8 cellular contexts compared by ENCODE assay signal in genomic region chr7:50467817-50468610, GRCh38. TPM values are rescaled to one million over a fixed set of nuclear protein-coding genes. Genes with fewer than 3 reads are reported as not detected.
A peak's percentile ranks its signal among the peaks of the same experiment; 100 is the strongest.
DNase-seq lines count a peak whose midpoint lies in the region; ATAC-seq and TF ChIP-seq lines count a peak whose summit lies in the region.

No MANE protein-coding gene starts in this region.

- H3K27me3 ChIP-seq in HAP-1 (ENCODE audit: low read depth) (no peaks in the 10 kb centered on the region), cardiac muscle cell (peaks cover 17% of the 10 kb centered on the region), vagina (no peaks in the 10 kb centered on the region)

- DNase-seq in GM10266 (ENCODE audit: extremely low spot score) = peak; percentile 79
- DNase-seq in HAP-1 (ENCODE audit: low spot score in 2 of 2) = peak; percentile 69 to 87
- peak; percentile 66 for DNase-seq in M059J (ENCODE audit: low read depth)
- peak; percentile 79 to 82 for DNase-seq in cardiac muscle cell (ENCODE audit: low read depth in 1 of 2, low spot score in 1 of 2)
- DNase-seq in putamen (ENCODE audit: low spot score) = peak; percentile 73
- no peak for DNase-seq in vagina (ENCODE audit: extremely low spot score in 2 of 2)

- H3K36me3 Mint-ChIP-seq in activated naive CD4-positive, alpha-beta T cell treated with anti-CD3 and anti-CD28 coated beads, Interleukin-2, amount 50 U/mL, for 24 hours = no peaks in the 10 kb centered on the region

- peak overlapping the region; percentile 9 for H3K27ac Mint-ChIP-seq in activated naive CD4-positive, alpha-beta T cell treated with anti-CD3 and anti-CD28 coated beads, Interleukin-2, amount 50 U/mL, for 24 hours

- no peaks in the 10 kb centered on the region for H3K27me3 Mint-ChIP-seq in activated naive CD4-positive, alpha-beta T cell treated with anti-CD3 and anti-CD28 coated beads, Interleukin-2, amount 50 U/mL, for 24 hours

- H3K9me3 Mint-ChIP-seq in activated naive CD4-positive, alpha-beta T cell treated with anti-CD3 and anti-CD28 coated beads, Interleukin-2, amount 50 U/mL, for 24 hours = no peaks in the 10 kb centered on the region

- H3K27ac ChIP-seq in cardiac muscle cell (no peak overlapping the region), vagina (no peak overlapping the region)

- peak; percentile 94 for ATAC-seq in SK-N-SH treated with all-trans-retinoic acid at 6 μM for 48 hours

- peak; percentile 83 for TF ChIP-seq CTCF in GM10266 (IDR thresholded peaks at IDR 0.05; ENCODE audit: control insufficient read depth, insufficient read depth, low read depth, missing control alignments)
- peak; percentile 85 for TF ChIP-seq CTCF in cardiac muscle cell (IDR thresholded peaks at IDR 0.05; ENCODE audit: low read depth, low read length)
- peak; percentile 79 to 95 (median 89) for TF ChIP-seq CTCF in vagina (IDR thresholded peaks at IDR 0.05)

- no peak for TF ChIP-seq POLR2A in vagina (IDR thresholded peaks at IDR 0.05)

- H3K4me1 ChIP-seq in HAP-1 (peaks cover 4% of the 10 kb centered on the region), cardiac muscle cell (ENCODE audit: low read depth) (no peaks in the 10 kb centered on the region), vagina (no peaks in the 10 kb centered on the region)

- H3K9me3 ChIP-seq in HAP-1 = no peaks in the 10 kb centered on the region
- H3K9me3 ChIP-seq in cardiac muscle cell (ENCODE audit: low read depth) = no peaks in the 10 kb centered on the region
- no peaks in the 10 kb centered on the region for H3K9me3 ChIP-seq in vagina

- peak overlapping the region; percentile 53 for H3K4me3 Mint-ChIP-seq in activated naive CD4-positive, alpha-beta T cell treated with anti-CD3 and anti-CD28 coated beads, Interleukin-2, amount 50 U/mL, for 24 hours

- H3K4me3 ChIP-seq in HAP-1 (no peak overlapping the region), cardiac muscle cell (no peak overlapping the region), vagina (peak overlapping the region in 1 of 2 donors; percentile 30)

- peaks cover 12% of the 10 kb centered on the region for H3K4me1 Mint-ChIP-seq in activated naive CD4-positive, alpha-beta T cell treated with anti-CD3 and anti-CD28 coated beads, Interleukin-2, amount 50 U/mL, for 24 hours

- in situ Hi-C loops in HAP-1 (cut with MboI; ENCODE audit: low sequenced_read_pairs) = loop anchor here (10.0 to 25.0 kb wide), 2 partner anchors 677 to 894 kb away; no protein-coding TSS in a partner anchor

- no peaks in the 10 kb centered on the region for H3K36me3 ChIP-seq in HAP-1 (replicated peaks)
- no peaks in the 10 kb centered on the region for H3K36me3 ChIP-seq in cardiac muscle cell
- H3K36me3 ChIP-seq in vagina = no peaks in the 10 kb centered on the region

- intact Hi-C loops in vagina (cut with DNase I) = loop anchor here (5.0 to 10.0 kb wide), 2 partner anchors 217 to 694 kb away; no protein-coding TSS in a partner anchor

TF ChIP-seq in SK-N-SH treated with all-trans-retinoic acid at 6 μM for 48 hours, 23 proteins besides CTCF, POLR2A, EP300 and RAD21:
- TF ChIP-seq TSHZ2 (CRISPR knock-in tag; IDR thresholded peaks at IDR 0.05) = peak; percentile 16; the same call in 1 of the 2 replicates
- no peak for TF ChIP-seq ZFP3 (CRISPR knock-in tag; IDR thresholded peaks at IDR 0.05)

RNA-seq across cellular contexts. Expression of gene FIGNL1, which starts 17.9 kb away (rescaled TPM):
- total RNA-seq in M059J (2014; rRNA removed; shearing (Covaris generic)) = 32.0 and 33.1 TPM in 2 replicates
- 7.9 and 8.9 TPM in 2 replicates for total RNA-seq in cardiac muscle cell
- polyA plus RNA-seq in cardiac muscle cell = 3.3 and 11.5 TPM in 2 replicates
- total RNA-seq in vagina = 7.9 TPM

Comparison
In these comparisons a context has a peak if more than half of its experiments do, and no peak if none do; other contexts are left out.
1. DNase-seq: peak in GM10266 (single experiment), HAP-1 (2 of 2), M059J (single experiment), cardiac muscle cell (2 of 2) and putamen (single experiment); none in vagina (0 of 2).
2. Peak in every context shown above with its lines, with median percentiles within 50 percentile points of each other: CTCF ChIP-seq.